In genomic region chr1:26067432-26067911, GRCh38 we compare ENCODE assay signal across 22 cellular contexts. TPM values are rescaled to one million over a fixed set of nuclear protein-coding genes. Genes with fewer than 3 reads are reported as not detected.
A peak's percentile ranks its signal among the peaks of the same experiment; 100 is the strongest.
DNase-seq lines count a peak whose midpoint lies in the region; ATAC-seq and TF ChIP-seq lines count a peak whose summit lies in the region.
"Had no signal": no experiment of that assay in that cellular context is flagged by ENCODE, and none has a peak within 500 bp of the region (broad histone marks: within the 10 kb centered on the region; RNA-seq: fewer than 3 reads in every experiment).

TSS of gene TRIM63 (minus strand) at chr1:26067630. CDS start at chr1:26067494, 136 bp downstream.

- H3K27me3 ChIP-seq in mesenchymal stem cell (ENCODE audit: control insufficient read depth in 1 of 2, insufficient read depth in 1 of 2, low read length in 2 of 2): peaks cover 48 to 70% of the 10 kb centered on the region in 2 experiments
- no peaks in the 10 kb centered on the region for H3K27me3 ChIP-seq in CD8-positive, alpha-beta T cell (ENCODE audit: insufficient read depth, low read length)
- H3K27me3 ChIP-seq: pancreas had no signal

- H3K4me1 Mint-ChIP-seq in CD8-positive, alpha-beta T cell (ENCODE audit: low read depth): no peaks in the 10 kb centered on the region
- no peaks in the 10 kb centered on the region for H3K4me1 Mint-ChIP-seq in stimulated activated effector memory CD8-positive, alpha-beta T cell treated with anti-CD3 and anti-CD28 coated beads, Interleukin-12 subunit alpha, Interleukin-12 subunit beta, amount 100 ng/mL, for 72 hours
- H3K4me1 Mint-ChIP-seq: activated naive CD4-positive, alpha-beta T cell treated with anti-CD3 and anti-CD28 coated beads, Interleukin-2, amount 10 ng/mL, durations not matched to agents 7 days and 5 days; CD4-positive, CD25-positive, alpha-beta regulatory T cell; stimulated activated memory B cell treated with anti-CD40 and anti-IgM and Interleukin-4, amounts not matched to agents 10 μg/mL and 1 μg/mL and 100 μg/mL, for 72 hours had no signal

- DNase-seq in epithelial cell of prostate (ENCODE audit: low read depth, low spot score) (no peak), mesenchymal stem cell (no peak), skeletal muscle cell (ENCODE audit: low read depth) (peak; percentile 1)
- DNase-seq in CD8-positive, alpha-beta T cell: no peak
- no peak for DNase-seq in stimulated activated effector memory CD8-positive, alpha-beta T cell treated with anti-CD3 and anti-CD28 coated beads, Interleukin-12 subunit alpha, Interleukin-12 subunit beta, amount 100 ng/mL, for 72 hours (ENCODE audit: low spot score in 2 of 2)
- DNase-seq: activated CD8-positive, alpha-beta T cell treated with anti-CD3 and anti-CD28 coated beads for 36 hours; activated naive CD4-positive, alpha-beta T cell treated with anti-CD3 and anti-CD28 coated beads, Interleukin-2, amount 10 ng/mL, durations not matched to agents 7 days and 5 days; activated T-cell treated with anti-CD3 and anti-CD28 coated beads, Interleukin-2, amount 50 U/mL, for 24 hours; CD4-positive, CD25-positive, alpha-beta regulatory T cell; DMS79 treated with DMSO at 0.1 percent for 48 hours; foreskin fibroblast; left lung; NCI-H1436; NCI-H226; WERI-Rb-1 had no signal

- no peaks in the 10 kb centered on the region for H3K79me1 ChIP-seq in mesenchymal stem cell (replicated peaks; ENCODE audit: low read length, poor library complexity, severe bottlenecking)

- no peaks in the 10 kb centered on the region for H3K36me3 Mint-ChIP-seq in CD8-positive, alpha-beta T cell
- H3K36me3 Mint-ChIP-seq in stimulated activated effector memory CD8-positive, alpha-beta T cell treated with anti-CD3 and anti-CD28 coated beads, Interleukin-12 subunit alpha, Interleukin-12 subunit beta, amount 100 ng/mL, for 72 hours: no peaks in the 10 kb centered on the region
- H3K36me3 Mint-ChIP-seq: activated naive CD4-positive, alpha-beta T cell treated with anti-CD3 and anti-CD28 coated beads, Interleukin-2, amount 10 ng/mL, durations not matched to agents 7 days and 5 days; CD4-positive, CD25-positive, alpha-beta regulatory T cell; stimulated activated memory B cell treated with anti-CD40 and anti-IgM and Interleukin-4, amounts not matched to agents 10 μg/mL and 1 μg/mL and 100 μg/mL, for 72 hours had no signal

- H3K4me2 ChIP-seq in mesenchymal stem cell (ENCODE audit: low read length, poor library complexity, severe bottlenecking): no peak within 1 kb of the TSS

- H3K4me3 ChIP-seq in HEK293 (ENCODE audit: low read depth, low read length) (no peak within 1 kb of the TSS), mesenchymal stem cell (ENCODE audit: insufficient read depth in 1 of 2, low read depth in 1 of 2, low read length in 2 of 2) (peak within 1 kb of the TSS in 1 of 2 experiments; percentile 60), skeletal muscle cell (ENCODE audit: low read depth, low read length) (no peak within 1 kb of the TSS)
- no peak within 1 kb of the TSS for H3K4me3 ChIP-seq in CD8-positive, alpha-beta T cell (ENCODE audit: low read depth, low read length)
- H3K4me3 ChIP-seq: left lung, pancreas, tibial nerve had no signal

- peak within 1 kb of the TSS in 1 of 2 experiments; percentile 7 for H3K4ac ChIP-seq in mesenchymal stem cell (ENCODE audit: low read depth in 1 of 2, low read length in 2 of 2)

- 67% methylated on average over 9 of the region's 9 CpGs for WGBS in mesenchymal stem cell

- POLR2A ChIA-PET in HEK293 (lab: Yijun Ruan, JAX): interaction anchor here (0.6 kb wide), 1 partner anchor 72 kb away, joined by 11 read pairs; no protein-coding TSS in a partner anchor
- POLR2A ChIA-PET in CD8-positive, alpha-beta T cell (lab: Charles Lee): no interaction called here

- no peak within 1 kb of the TSS for H3K27ac Mint-ChIP-seq in CD8-positive, alpha-beta T cell
- H3K27ac Mint-ChIP-seq in stimulated activated effector memory CD8-positive, alpha-beta T cell treated with anti-CD3 and anti-CD28 coated beads, Interleukin-12 subunit alpha, Interleukin-12 subunit beta, amount 100 ng/mL, for 72 hours: no peak within 1 kb of the TSS
- H3K27ac Mint-ChIP-seq: activated CD8-positive, alpha-beta T cell treated with anti-CD3 and anti-CD28 coated beads for 36 hours; activated naive CD4-positive, alpha-beta T cell treated with anti-CD3 and anti-CD28 coated beads, Interleukin-2, amount 10 ng/mL, durations not matched to agents 7 days and 5 days; activated T-cell treated with anti-CD3 and anti-CD28 coated beads, Interleukin-2, amount 50 U/mL, for 24 hours; stimulated activated memory B cell treated with anti-CD40 and anti-IgM and Interleukin-4, amounts not matched to agents 10 μg/mL and 1 μg/mL and 100 μg/mL, for 72 hours had no signal

- no peak for TF ChIP-seq CTCF in HEK293 (tag by site-specific recombination; IDR thresholded peaks at IDR 0.05)
- TF ChIP-seq CTCF in CD8-positive, alpha-beta T cell (IDR thresholded peaks at IDR 0.05): no peak

- no peak within 1 kb of the TSS for H2AFZ ChIP-seq in mesenchymal stem cell (ENCODE audit: low read depth, low read length)

- H4K8ac ChIP-seq in mesenchymal stem cell (ENCODE audit: low read length): peak within 1 kb of the TSS; percentile 53

- no peak within 1 kb of the TSS for H2AK5ac ChIP-seq in mesenchymal stem cell (ENCODE audit: low read length, severe bottlenecking)

- peak within 1 kb of the TSS; percentile 49 to 60 for H3K18ac ChIP-seq in mesenchymal stem cell (ENCODE audit: low read depth in 1 of 2, low read length in 2 of 2)

- H3K4me1 ChIP-seq in HEK293 (ENCODE audit: control insufficient read depth, insufficient read depth, low read length) (no peaks in the 10 kb centered on the region), mesenchymal stem cell (ENCODE audit: control insufficient read depth, insufficient read depth, low read depth, low read length) (peaks cover 12% of the 10 kb centered on the region)
- no peaks in the 10 kb centered on the region for H3K4me1 ChIP-seq in CD8-positive, alpha-beta T cell (ENCODE audit: insufficient read depth, low read length)
- H3K4me1 ChIP-seq: left lung, tibial nerve had no signal

- H3K4me3 Mint-ChIP-seq in CD8-positive, alpha-beta T cell: no peak within 1 kb of the TSS
- no peak within 1 kb of the TSS for H3K4me3 Mint-ChIP-seq in stimulated activated effector memory CD8-positive, alpha-beta T cell treated with anti-CD3 and anti-CD28 coated beads, Interleukin-12 subunit alpha, Interleukin-12 subunit beta, amount 100 ng/mL, for 72 hours
- H3K4me3 Mint-ChIP-seq: activated CD8-positive, alpha-beta T cell treated with anti-CD3 and anti-CD28 coated beads for 36 hours; activated naive CD4-positive, alpha-beta T cell treated with anti-CD3 and anti-CD28 coated beads, Interleukin-2, amount 10 ng/mL, durations not matched to agents 7 days and 5 days; activated T-cell treated with anti-CD3 and anti-CD28 coated beads, Interleukin-2, amount 50 U/mL, for 24 hours; CD4-positive, CD25-positive, alpha-beta regulatory T cell; stimulated activated memory B cell treated with anti-CD40 and anti-IgM and Interleukin-4, amounts not matched to agents 10 μg/mL and 1 μg/mL and 100 μg/mL, for 72 hours had no signal

- no peak for ATAC-seq in GM18861 (IDR thresholded peaks at IDR 0.05; ENCODE audit: unreplicated experiment)
- ATAC-seq in CD8-positive, alpha-beta T cell: no peak
- no peak for ATAC-seq in stimulated activated effector memory CD8-positive, alpha-beta T cell treated with anti-CD3 and anti-CD28 coated beads, Interleukin-12 subunit alpha, Interleukin-12 subunit beta, amount 100 ng/mL, for 72 hours
- ATAC-seq in HG02852 (IDR thresholded peaks at IDR 0.05; ENCODE audit: unreplicated experiment): no peak
- ATAC-seq: activated CD8-positive, alpha-beta T cell treated with anti-CD3 and anti-CD28 coated beads for 36 hours; left lung; stimulated activated memory B cell treated with anti-CD40 and anti-IgM and Interleukin-4, amounts not matched to agents 10 μg/mL and 1 μg/mL and 100 μg/mL, for 72 hours had no signal

- H3K23ac ChIP-seq in mesenchymal stem cell (ENCODE audit: low read length in 2 of 2): no peak within 1 kb of the TSS

- H2BK12ac ChIP-seq in mesenchymal stem cell (ENCODE audit: low read length in 2 of 2): peak within 1 kb of the TSS in 1 of 2 experiments; percentile 59

- peak within 1 kb of the TSS; percentile 60 for H4K91ac ChIP-seq in mesenchymal stem cell (ENCODE audit: low read length)

- H2BK120ac ChIP-seq in mesenchymal stem cell (ENCODE audit: low read depth, low read length): no peak within 1 kb of the TSS

- H3K27me3 Mint-ChIP-seq in CD8-positive, alpha-beta T cell (ENCODE audit: low read depth): peaks cover 10% of the 10 kb centered on the region

- H3K14ac ChIP-seq in mesenchymal stem cell (ENCODE audit: low read length in 2 of 2): no peak within 1 kb of the TSS

- no peaks in the 10 kb centered on the region for H3K9me3 Mint-ChIP-seq in CD8-positive, alpha-beta T cell
- no peaks in the 10 kb centered on the region for H3K9me3 Mint-ChIP-seq in stimulated activated effector memory CD8-positive, alpha-beta T cell treated with anti-CD3 and anti-CD28 coated beads, Interleukin-12 subunit alpha, Interleukin-12 subunit beta, amount 100 ng/mL, for 72 hours
- H3K9me3 Mint-ChIP-seq: activated CD8-positive, alpha-beta T cell treated with anti-CD3 and anti-CD28 coated beads for 36 hours; activated naive CD4-positive, alpha-beta T cell treated with anti-CD3 and anti-CD28 coated beads, Interleukin-2, amount 10 ng/mL, durations not matched to agents 7 days and 5 days; activated T-cell treated with anti-CD3 and anti-CD28 coated beads, Interleukin-2, amount 50 U/mL, for 24 hours; CD4-positive, CD25-positive, alpha-beta regulatory T cell; stimulated activated memory B cell treated with anti-CD40 and anti-IgM and Interleukin-4, amounts not matched to agents 10 μg/mL and 1 μg/mL and 100 μg/mL, for 72 hours had no signal

- H3K36me3 ChIP-seq in HEK293 (ENCODE audit: control insufficient read depth in 2 of 2, insufficient read depth in 1 of 2, low read length in 2 of 2) (no peaks in the 10 kb centered on the region), mesenchymal stem cell (ENCODE audit: control insufficient read depth in 1 of 2, insufficient read depth in 2 of 2, low read depth in 1 of 2, low read length in 2 of 2) (no peaks in the 10 kb centered on the region)
- no peaks in the 10 kb centered on the region for H3K36me3 ChIP-seq in CD8-positive, alpha-beta T cell (ENCODE audit: insufficient read depth, low read length)
- H3K36me3 ChIP-seq: left lung, pancreas, tibial nerve, WERI-Rb-1 had no signal

- CTCF ChIA-PET in HEK293 (lab: Yijun Ruan, JAX): interaction anchor here (0.8 kb wide), 1 partner anchor 36 kb away, joined by 3 read pairs; no protein-coding TSS in a partner anchor
- CTCF ChIA-PET in CD8-positive, alpha-beta T cell (lab: Charles Lee): interaction anchor here (1.4 kb wide), 1 partner anchor 11 kb away, joined by 3 read pairs; no protein-coding TSS in a partner anchor

- no peaks in the 10 kb centered on the region for H3K9me3 ChIP-seq in HEK293 (ENCODE audit: control insufficient read depth, insufficient read depth, low read depth, low read length)
- H3K9me3 ChIP-seq in mesenchymal stem cell (ENCODE audit: control insufficient read depth, low read length): no peaks in the 10 kb centered on the region
- no peaks in the 10 kb centered on the region for H3K9me3 ChIP-seq in CD8-positive, alpha-beta T cell (ENCODE audit: low read length)
- H3K9me3 ChIP-seq: left lung, pancreas, tibial nerve had no signal

- H3K27ac ChIP-seq in HEK293 (ENCODE audit: extremely low read depth, low read depth, low read length): no peak within 1 kb of the TSS
- H3K27ac ChIP-seq in epithelial cell of prostate: peak within 1 kb of the TSS; percentile 21
- H3K27ac ChIP-seq in mesenchymal stem cell (ENCODE audit: low read length, poor library complexity, severe bottlenecking): no peak within 1 kb of the TSS
- no peak within 1 kb of the TSS for H3K27ac ChIP-seq in CD8-positive, alpha-beta T cell (ENCODE audit: low read depth, low read length)
- H3K27ac ChIP-seq: left lung, tibial nerve, WERI-Rb-1 had no signal

- H3K9ac ChIP-seq in mesenchymal stem cell (ENCODE audit: low read length): peak within 1 kb of the TSS; percentile 27

- no peak within 1 kb of the TSS for H2BK5ac ChIP-seq in mesenchymal stem cell (ENCODE audit: low read depth, low read length, poor library complexity, severe bottlenecking)

- intact Hi-C loops in CD8-positive, alpha-beta T cell (cut with DNase I, micrococcal nuclease): no loop called here

- peak within 1 kb of the TSS; percentile 76 for H2BK15ac ChIP-seq in mesenchymal stem cell (ENCODE audit: low read depth, poor library complexity, severe bottlenecking)

RNA-seq across cellular contexts. Expression of gene TRIM63, which starts in this region (rescaled TPM):
- 0.77 TPM for polyA plus RNA-seq in mesenchymal stem cell (2013, experiment 1 of 2)
- 0.88 TPM for polyA plus RNA-seq in mesenchymal stem cell (2013, experiment 2 of 2)
- not detected for total RNA-seq in CD8-positive, alpha-beta T cell
- total RNA-seq: astrocyte; CD4-positive, CD25-positive, alpha-beta regulatory T cell had no signal
- polyA plus RNA-seq: CD4-positive, CD25-positive, alpha-beta regulatory T cell had no signal
